Comparison of ENCODE assay signal across 27 cellular contexts in genomic region chr17:28343491-28343932, GRCh38. TPM values are rescaled to one million over a fixed set of nuclear protein-coding genes. Genes with fewer than 3 reads are reported as not detected.
DNase-seq lines count a peak whose midpoint lies in the region; ATAC-seq lines count a peak whose summit lies in the region.
"Had no signal": no experiment of that assay in that cellular context is flagged by ENCODE, and none has a peak within 500 bp of the region (broad histone marks: within the 10 kb centered on the region; RNA-seq: fewer than 3 reads in every experiment).

No MANE protein-coding gene starts in this region.

- peaks cover 7% of the 10 kb centered on the region for H3K36me3 Mint-ChIP-seq in activated naive CD8-positive, alpha-beta T cell treated with anti-CD3 and anti-CD28 coated beads, Interleukin-2, amount 10 ng/mL, durations not matched to agents 7 days and 5 days

- H3K9me3 Mint-ChIP-seq in activated naive CD8-positive, alpha-beta T cell treated with anti-CD3 and anti-CD28 coated beads, Interleukin-2, amount 10 ng/mL, durations not matched to agents 7 days and 5 days, result no peaks in the 10 kb centered on the region
- H3K9me3 Mint-ChIP-seq: activated CD4-positive, alpha-beta T cell treated with anti-CD3 and anti-CD28 coated beads, Interleukin-2, amount 10 ng/mL, durations not matched to agents 24 days and 14 days; neural crest cell; T-helper 1 cell treated with Interleukin-12 subunit alpha and Interleukin-12 subunit beta and Interleukin-4 antibody, amounts not matched to agents 30 μg/mL and 1 μg/mL, for 36 hours had no signal

- H3K4me1 Mint-ChIP-seq in activated naive CD8-positive, alpha-beta T cell treated with anti-CD3 and anti-CD28 coated beads, Interleukin-2, amount 10 ng/mL, durations not matched to agents 7 days and 5 days, result peaks cover 2% of the 10 kb centered on the region

- intact Hi-C loops in posterior vena cava (cut with DNase I), result loop anchor here in 1 of 2 donors (5.0 kb wide), 1 partner anchor 604 kb away; no protein-coding TSS in a partner anchor

- H3K27me3 Mint-ChIP-seq in activated naive CD8-positive, alpha-beta T cell treated with anti-CD3 and anti-CD28 coated beads, Interleukin-2, amount 10 ng/mL, durations not matched to agents 7 days and 5 days, result no peaks in the 10 kb centered on the region
- H3K27me3 Mint-ChIP-seq: activated CD4-positive, alpha-beta T cell treated with anti-CD3 and anti-CD28 coated beads, Interleukin-2, amount 10 ng/mL, durations not matched to agents 24 days and 14 days; B cell had no signal

- DNase-seq in NCI-H2196 (lab: John Stamatoyannopoulos, UW; ENCODE audit: unreplicated experiment), result peak; percentile 18
- DNase-seq in NCI-H2196 treated with DMSO at 0.1 percent for 48 hours (lab: John Stamatoyannopoulos, UW; ENCODE audit: unreplicated experiment), result no peak
- DNase-seq in NCI-H2029 (lab: John Stamatoyannopoulos, UW), result peak; percentile 68
- DNase-seq in activated naive CD8-positive, alpha-beta T cell treated with anti-CD3 and anti-CD28 coated beads, Interleukin-2, amount 10 ng/mL, durations not matched to agents 7 days and 5 days, result no peak
- DNase-seq in posterior vena cava (ENCODE audit: low spot score), result peak; percentile 36
- DNase-seq in NCI-H2081 treated with DMSO at 0.1 percent for 48 hours (lab: John Stamatoyannopoulos, UW), result no peak
- no peak for DNase-seq in activated CD8-positive, alpha-beta memory T cell treated with anti-CD3 and anti-CD28 coated beads, Interleukin-2, amount 50 U/mL, for 48 hours
- no peak for DNase-seq in DMS114 treated with DMSO at 0.1 percent for 48 hours (lab: John Stamatoyannopoulos, UW; ENCODE audit: unreplicated experiment)
- DNase-seq: activated CD4-positive, alpha-beta T cell treated with anti-CD3 and anti-CD28 coated beads, Interleukin-2, amount 10 ng/mL, durations not matched to agents 24 days and 14 days; aorta; cerebellar nuclear complex; esophagus squamous epithelium; H7; Karpas-422; midbrain; NCI-H1092; NCI-H748 treated with DMSO at 0.1 percent for 48 hours; PC-9; stimulated activated CD4-positive, alpha-beta T cell treated with anti-CD3 and anti-CD28 coated beads, Interleukin-4, amount 100 ng/mL, for 4 hours had no signal

- ATAC-seq in activated naive CD8-positive, alpha-beta T cell treated with anti-CD3 and anti-CD28 coated beads, Interleukin-2, amount 10 ng/mL, durations not matched to agents 7 days and 5 days (ENCODE audit: low read depth), result peak; percentile 31

- H3K27ac Mint-ChIP-seq in activated naive CD8-positive, alpha-beta T cell treated with anti-CD3 and anti-CD28 coated beads, Interleukin-2, amount 10 ng/mL, durations not matched to agents 7 days and 5 days, result peak overlapping the region; percentile 65
- H3K27ac Mint-ChIP-seq: activated CD4-positive, alpha-beta T cell treated with anti-CD3 and anti-CD28 coated beads, Interleukin-2, amount 10 ng/mL, durations not matched to agents 24 days and 14 days; B cell; T-helper 1 cell treated with Interleukin-12 subunit alpha and Interleukin-12 subunit beta and Interleukin-4 antibody, amounts not matched to agents 30 μg/mL and 1 μg/mL, for 36 hours had no signal

- no peak overlapping the region for H3K4me3 Mint-ChIP-seq in activated naive CD8-positive, alpha-beta T cell treated with anti-CD3 and anti-CD28 coated beads, Interleukin-2, amount 10 ng/mL, durations not matched to agents 7 days and 5 days
- H3K4me3 Mint-ChIP-seq: activated CD4-positive, alpha-beta T cell treated with anti-CD3 and anti-CD28 coated beads, Interleukin-2, amount 10 ng/mL, durations not matched to agents 24 days and 14 days; B cell; T-helper 1 cell treated with Interleukin-12 subunit alpha and Interleukin-12 subunit beta and Interleukin-4 antibody, amounts not matched to agents 30 μg/mL and 1 μg/mL, for 36 hours had no signal

- POLR2A ChIA-PET in activated naive CD8-positive, alpha-beta T cell treated with anti-CD3 and anti-CD28 coated beads, Interleukin-2, amount 10 ng/mL, durations not matched to agents 7 days and 5 days (lab: Charles Lee), result interaction anchor here (0.7 to 3.0 kb wide), 2 partner anchors 10 to 13 kb away, joined by 3 to 8 read pairs; partner anchors contain the start of gene POLDIP2

RNA-seq across cellular contexts. Expression of gene TNFAIP1, which starts 8.0 kb away (rescaled TPM):
- total RNA-seq in activated naive CD8-positive, alpha-beta T cell treated with anti-CD3 and anti-CD28 coated beads, Interleukin-2, amount 10 ng/mL, durations not matched to agents 7 days and 5 days, result 10 to 100 TPM; 18.7 to 20.3 TPM
- total RNA-seq in posterior vena cava, result 10 to 100 TPM; 39.7 to 45.9 TPM

RNA-seq across cellular contexts. Expression of gene IFT20, which starts 8.2 kb away (rescaled TPM):
- 10 to 100 TPM; 24.6 to 28.9 TPM for total RNA-seq in activated naive CD8-positive, alpha-beta T cell treated with anti-CD3 and anti-CD28 coated beads, Interleukin-2, amount 10 ng/mL, durations not matched to agents 7 days and 5 days
- 10 to 100 TPM; 28.3 to 34.9 TPM for total RNA-seq in posterior vena cava

RNA-seq across cellular contexts. Expression of gene POLDIP2, which starts 13.8 kb away (rescaled TPM):
- 10 to 100 TPM; 51.5 to 54.5 TPM for total RNA-seq in activated naive CD8-positive, alpha-beta T cell treated with anti-CD3 and anti-CD28 coated beads, Interleukin-2, amount 10 ng/mL, durations not matched to agents 7 days and 5 days
- total RNA-seq in posterior vena cava, result 10 to 100 TPM; 53.5 to 54.4 TPM

RNA-seq across cellular contexts. Expression of gene SEBOX, which starts 21.5 kb away (rescaled TPM):
- not detected for total RNA-seq in activated naive CD8-positive, alpha-beta T cell treated with anti-CD3 and anti-CD28 coated beads, Interleukin-2, amount 10 ng/mL, durations not matched to agents 7 days and 5 days
- total RNA-seq in posterior vena cava, result not detected
- total RNA-seq: A172; activated CD4-positive, alpha-beta T cell treated with anti-CD3 and anti-CD28 coated beads, Interleukin-2, amount 10 ng/mL, durations not matched to agents 24 days and 14 days; aorta; B cell; Caco-2; esophagus squamous epithelium; H7; neural crest cell; PC-9; pulmonary artery endothelial cell; SJSA1; vagina had no signal

RNA-seq across cellular contexts. Expression of gene TMEM97, which starts 24.5 kb away (rescaled TPM):
- total RNA-seq in activated naive CD8-positive, alpha-beta T cell treated with anti-CD3 and anti-CD28 coated beads, Interleukin-2, amount 10 ng/mL, durations not matched to agents 7 days and 5 days, result 10 to 100 TPM; 18.8 to 20.9 TPM
- 1 to 10 TPM; 2.7 to 4.3 TPM for total RNA-seq in posterior vena cava

Comparison
In these comparisons a context has a peak if more than half of its experiments do, and no peak if none do; other contexts are left out.
1. DNase-seq: peak in NCI-H2196 (single experiment), NCI-H2029 (single experiment) and posterior vena cava (single experiment); none in NCI-H2196 treated with DMSO at 0.1 percent for 48 hours (single experiment), activated naive CD8-positive, alpha-beta T cell treated with anti-CD3 and anti-CD28 coated beads, Interleukin-2, amount 10 ng/mL, durations not matched to agents 7 days and 5 days (single experiment), NCI-H2081 treated with DMSO at 0.1 percent for 48 hours (single experiment), activated CD8-positive, alpha-beta memory T cell treated with anti-CD3 and anti-CD28 coated beads, Interleukin-2, amount 50 U/mL, for 48 hours (single experiment) and DMS114 treated with DMSO at 0.1 percent for 48 hours (single experiment).